In the genomic region with DNA sequence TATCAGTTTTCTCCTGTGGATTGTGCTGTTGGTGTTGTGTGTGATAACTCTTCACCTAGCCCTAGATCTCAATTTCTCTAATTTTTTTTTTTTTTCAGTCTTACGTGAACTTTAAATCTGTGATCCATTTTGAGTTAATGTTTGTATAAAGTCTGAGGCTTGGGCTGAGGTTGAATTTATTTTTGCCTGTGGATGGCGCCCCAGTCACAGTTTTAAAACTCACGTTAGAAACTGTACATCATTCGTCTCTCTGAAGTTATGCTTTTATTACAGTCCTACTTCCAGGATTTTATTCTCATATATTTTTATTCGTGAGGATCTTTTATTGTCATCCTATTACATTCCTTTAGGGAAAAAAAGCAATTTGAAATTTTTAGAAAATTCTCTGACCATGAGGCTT, we compare ENCODE assay signal across 11 cellular contexts.
A peak's percentile ranks its signal among the peaks of the same experiment; 100 is the strongest.
DNase-seq lines count a peak whose midpoint lies in the region; ATAC-seq lines count a peak whose summit lies in the region.
"Had no signal": no experiment of that assay in that cellular context is flagged by ENCODE, and none has a peak within 500 bp of the region (broad histone marks: within the 10 kb centered on the region; RNA-seq: fewer than 3 reads in every experiment).

No MANE protein-coding gene starts in this region.

- peak overlapping the region; percentile 88 for H3K27ac Mint-ChIP-seq in activated naive CD4-positive, alpha-beta T cell treated with anti-CD3 and anti-CD28 coated beads, Interleukin-2, amount 10 ng/mL, durations not matched to agents 7 days and 5 days
- H3K27ac Mint-ChIP-seq in activated CD4-positive, alpha-beta T cell treated with anti-CD3 and anti-CD28 coated beads, Interleukin-2, amount 10 ng/mL, durations not matched to agents 24 days and 14 days: peak overlapping the region; percentile 91
- peak overlapping the region; percentile 14 for H3K27ac Mint-ChIP-seq in dendritic cell treated with granulocyte-macrophage colony-stimulating factor and Interleukin-4, amounts not matched to agents 40 ng/mL and 50 ng/mL, for 4 days
- H3K27ac Mint-ChIP-seq in stimulated activated memory B cell treated with anti-CD40 and anti-IgM and Interleukin-4, amounts not matched to agents 10 μg/mL and 1 μg/mL and 100 μg/mL, for 72 hours: peak overlapping the region; percentile 99

- intact Hi-C loops in activated CD4-positive, alpha-beta T cell treated with anti-CD3 and anti-CD28 coated beads, Interleukin-2, amount 10 ng/mL, durations not matched to agents 24 days and 14 days (cut with micrococcal nuclease): no loop called here
- intact Hi-C loops in dendritic cell treated with granulocyte-macrophage colony-stimulating factor and Interleukin-4, amounts not matched to agents 40 ng/mL and 50 ng/mL, for 4 days (cut with micrococcal nuclease): no loop called here

- peaks cover 33% of the 10 kb centered on the region for H3K4me1 Mint-ChIP-seq in activated naive CD4-positive, alpha-beta T cell treated with anti-CD3 and anti-CD28 coated beads, Interleukin-2, amount 10 ng/mL, durations not matched to agents 7 days and 5 days
- peaks cover 22% of the 10 kb centered on the region for H3K4me1 Mint-ChIP-seq in activated CD4-positive, alpha-beta T cell treated with anti-CD3 and anti-CD28 coated beads, Interleukin-2, amount 10 ng/mL, durations not matched to agents 24 days and 14 days
- H3K4me1 Mint-ChIP-seq in dendritic cell treated with granulocyte-macrophage colony-stimulating factor and Interleukin-4, amounts not matched to agents 40 ng/mL and 50 ng/mL, for 4 days (ENCODE audit: low read depth): peaks cover 25% of the 10 kb centered on the region
- peaks cover 49% of the 10 kb centered on the region for H3K4me1 Mint-ChIP-seq in stimulated activated memory B cell treated with anti-CD40 and anti-IgM and Interleukin-4, amounts not matched to agents 10 μg/mL and 1 μg/mL and 100 μg/mL, for 72 hours

- DNase-seq in activated naive CD4-positive, alpha-beta T cell treated with anti-CD3 and anti-CD28 coated beads, Interleukin-2, amount 10 ng/mL, durations not matched to agents 7 days and 5 days: no peak
- no peak for DNase-seq in activated naive CD4-positive, alpha-beta T cell (lab: John Stamatoyannopoulos, UW)
- no peak for DNase-seq in activated CD4-positive, alpha-beta T cell treated with anti-CD3 and anti-CD28 coated beads, Interleukin-2, amount 10 ng/mL, durations not matched to agents 24 days and 14 days
- DNase-seq in HPDE6-E6E7 (ENCODE audit: extremely low spot score): no peak
- DNase-seq in OCI-M2 (lab: John Stamatoyannopoulos, UW; ENCODE audit: unreplicated experiment): no peak
- DNase-seq: NCI-H1105 treated with DMSO at 0.1 percent for 48 hours, NCI-H510A treated with DMSO at 0.1 percent for 48 hours, SJCRH30 had no signal

- CTCF ChIA-PET in activated naive CD4-positive, alpha-beta T cell treated with anti-CD3 and anti-CD28 coated beads, Interleukin-2, amount 10 ng/mL, durations not matched to agents 7 days and 5 days (lab: Charles Lee): interaction anchor here (0.6 kb wide), 1 partner anchor 197 kb away, joined by 3 read pairs; no protein-coding TSS in a partner anchor

- H3K4me3 Mint-ChIP-seq in activated naive CD4-positive, alpha-beta T cell treated with anti-CD3 and anti-CD28 coated beads, Interleukin-2, amount 10 ng/mL, durations not matched to agents 7 days and 5 days: no peak overlapping the region
- peak overlapping the region; percentile 50 for H3K4me3 Mint-ChIP-seq in activated CD4-positive, alpha-beta T cell treated with anti-CD3 and anti-CD28 coated beads, Interleukin-2, amount 10 ng/mL, durations not matched to agents 24 days and 14 days
- no peak overlapping the region for H3K4me3 Mint-ChIP-seq in dendritic cell treated with granulocyte-macrophage colony-stimulating factor and Interleukin-4, amounts not matched to agents 40 ng/mL and 50 ng/mL, for 4 days
- peak overlapping the region; percentile 61 for H3K4me3 Mint-ChIP-seq in stimulated activated memory B cell treated with anti-CD40 and anti-IgM and Interleukin-4, amounts not matched to agents 10 μg/mL and 1 μg/mL and 100 μg/mL, for 72 hours

- H3K27me3 Mint-ChIP-seq in activated naive CD4-positive, alpha-beta T cell treated with anti-CD3 and anti-CD28 coated beads, Interleukin-2, amount 10 ng/mL, durations not matched to agents 7 days and 5 days: no peaks in the 10 kb centered on the region
- no peaks in the 10 kb centered on the region for H3K27me3 Mint-ChIP-seq in activated CD4-positive, alpha-beta T cell treated with anti-CD3 and anti-CD28 coated beads, Interleukin-2, amount 10 ng/mL, durations not matched to agents 24 days and 14 days
- no peaks in the 10 kb centered on the region for H3K27me3 Mint-ChIP-seq in dendritic cell treated with granulocyte-macrophage colony-stimulating factor and Interleukin-4, amounts not matched to agents 40 ng/mL and 50 ng/mL, for 4 days
- H3K27me3 Mint-ChIP-seq in stimulated activated memory B cell treated with anti-CD40 and anti-IgM and Interleukin-4, amounts not matched to agents 10 μg/mL and 1 μg/mL and 100 μg/mL, for 72 hours: no peaks in the 10 kb centered on the region

- peaks cover 83% of the 10 kb centered on the region for H3K36me3 Mint-ChIP-seq in activated naive CD4-positive, alpha-beta T cell treated with anti-CD3 and anti-CD28 coated beads, Interleukin-2, amount 10 ng/mL, durations not matched to agents 7 days and 5 days
- H3K36me3 Mint-ChIP-seq in activated CD4-positive, alpha-beta T cell treated with anti-CD3 and anti-CD28 coated beads, Interleukin-2, amount 10 ng/mL, durations not matched to agents 24 days and 14 days (ENCODE audit: low read depth): peaks cover 86% of the 10 kb centered on the region
- peaks cover 91% of the 10 kb centered on the region for H3K36me3 Mint-ChIP-seq in dendritic cell treated with granulocyte-macrophage colony-stimulating factor and Interleukin-4, amounts not matched to agents 40 ng/mL and 50 ng/mL, for 4 days (ENCODE audit: low read depth)
- peaks cover 88% of the 10 kb centered on the region for H3K36me3 Mint-ChIP-seq in stimulated activated memory B cell treated with anti-CD40 and anti-IgM and Interleukin-4, amounts not matched to agents 10 μg/mL and 1 μg/mL and 100 μg/mL, for 72 hours

- H3K9me3 Mint-ChIP-seq in activated naive CD4-positive, alpha-beta T cell treated with anti-CD3 and anti-CD28 coated beads, Interleukin-2, amount 10 ng/mL, durations not matched to agents 7 days and 5 days: peaks cover 50% of the 10 kb centered on the region
- peaks cover 33% of the 10 kb centered on the region for H3K9me3 Mint-ChIP-seq in activated CD4-positive, alpha-beta T cell treated with anti-CD3 and anti-CD28 coated beads, Interleukin-2, amount 10 ng/mL, durations not matched to agents 24 days and 14 days
- peaks cover 35% of the 10 kb centered on the region for H3K9me3 Mint-ChIP-seq in dendritic cell treated with granulocyte-macrophage colony-stimulating factor and Interleukin-4, amounts not matched to agents 40 ng/mL and 50 ng/mL, for 4 days
- peaks cover 12% of the 10 kb centered on the region for H3K9me3 Mint-ChIP-seq in stimulated activated memory B cell treated with anti-CD40 and anti-IgM and Interleukin-4, amounts not matched to agents 10 μg/mL and 1 μg/mL and 100 μg/mL, for 72 hours

- no peak for ATAC-seq in stimulated activated memory B cell treated with anti-CD40 and anti-IgM and Interleukin-4, amounts not matched to agents 10 μg/mL and 1 μg/mL and 100 μg/mL, for 72 hours
- ATAC-seq in HG02852 (IDR thresholded peaks at IDR 0.05; ENCODE audit: unreplicated experiment): no peak

Comparison
In these comparisons a context has a peak if more than half of its experiments do, and no peak if none do; other contexts are left out.
1. H3K27ac Mint-ChIP-seq: peak in every context shown above with its lines; median percentile 99 in stimulated activated memory B cell treated with anti-CD40 and anti-IgM and Interleukin-4, amounts not matched to agents 10 μg/mL and 1 μg/mL and 100 μg/mL, for 72 hours; 91 in activated CD4-positive, alpha-beta T cell treated with anti-CD3 and anti-CD28 coated beads, Interleukin-2, amount 10 ng/mL, durations not matched to agents 24 days and 14 days; 88 in activated naive CD4-positive, alpha-beta T cell treated with anti-CD3 and anti-CD28 coated beads, Interleukin-2, amount 10 ng/mL, durations not matched to agents 7 days and 5 days; 14 in dendritic cell treated with granulocyte-macrophage colony-stimulating factor and Interleukin-4, amounts not matched to agents 40 ng/mL and 50 ng/mL, for 4 days.
2. H3K4me3 Mint-ChIP-seq: peak in activated CD4-positive, alpha-beta T cell treated with anti-CD3 and anti-CD28 coated beads, Interleukin-2, amount 10 ng/mL, durations not matched to agents 24 days and 14 days (single experiment) and stimulated activated memory B cell treated with anti-CD40 and anti-IgM and Interleukin-4, amounts not matched to agents 10 μg/mL and 1 μg/mL and 100 μg/mL, for 72 hours (single experiment); none in activated naive CD4-positive, alpha-beta T cell treated with anti-CD3 and anti-CD28 coated beads, Interleukin-2, amount 10 ng/mL, durations not matched to agents 7 days and 5 days (single experiment) and dendritic cell treated with granulocyte-macrophage colony-stimulating factor and Interleukin-4, amounts not matched to agents 40 ng/mL and 50 ng/mL, for 4 days (single experiment).